Comparison of ENCODE assay signal across 8 cellular contexts in genomic region chr5:132813599-132814440, GRCh38. TPM values are rescaled to one million over a fixed set of nuclear protein-coding genes. Genes with fewer than 3 reads are reported as not detected.
DNase-seq lines count a peak whose midpoint lies in the region; ATAC-seq and TF ChIP-seq lines count a peak whose summit lies in the region.

No MANE protein-coding gene starts in this region.

- H3K27ac ChIP-seq in ACC112 (ENCODE audit: low read depth, low read length) (no peak overlapping the region), left ventricle myocardium inferior (replicated peaks) (no peak overlapping the region)

- H3K27me3 ChIP-seq in ACC112 (ENCODE audit: insufficient read depth, low read length) (peaks cover 37% of the 10 kb centered on the region), left ventricle myocardium inferior (ENCODE audit: low read depth) (peaks cover 60% of the 10 kb centered on the region)

- H2AFZ ChIP-seq in ACC112 (ENCODE audit: low read length, unreplicated experiment): no peak overlapping the region

- H3K9me3 Mint-ChIP-seq in activated T-helper 1 cell treated with anti-CD3 and anti-CD28 coated beads, Interleukin-12 subunit alpha, Interleukin-12 subunit beta, Interleukin-2, Interleukin-4 antibody, amounts not matched to agents 30 ng/mL and 10 ng/mL and 1 ng/mL, durations not matched to agents 14 hours and 24 hours and 36 hours: no peaks in the 10 kb centered on the region

- no peaks in the 10 kb centered on the region for H3K36me3 ChIP-seq in ACC112 (ENCODE audit: insufficient read depth, low read length)
- H3K36me3 ChIP-seq in left ventricle myocardium inferior: no peaks in the 10 kb centered on the region

- no peak overlapping the region for H3K27ac Mint-ChIP-seq in activated T-helper 1 cell treated with anti-CD3 and anti-CD28 coated beads, Interleukin-12 subunit alpha, Interleukin-12 subunit beta, Interleukin-2, Interleukin-4 antibody, amounts not matched to agents 30 ng/mL and 10 ng/mL and 1 ng/mL, durations not matched to agents 14 hours and 24 hours and 36 hours

- DNase-seq in activated T-helper 1 cell treated with anti-CD3 and anti-CD28 coated beads, Interleukin-12 subunit alpha, Interleukin-12 subunit beta, Interleukin-2, Interleukin-4 antibody, amounts not matched to agents 30 ng/mL and 10 ng/mL and 1 ng/mL, durations not matched to agents 14 hours and 24 hours and 36 hours (ENCODE audit: low spot score): peak; percentile 18
- DNase-seq in left ventricle myocardium inferior (no peak), sciatic nerve (ENCODE audit: low spot score) (no peak), NCI-H510A treated with DMSO at 0.1 percent for 48 hours (lab: John Stamatoyannopoulos, UW) (no peak), putamen (ENCODE audit: low spot score) (no peak), GF-D8 (lab: John Stamatoyannopoulos, UW) (no peak)

- H3K79me2 ChIP-seq in ACC112 (ENCODE audit: control insufficient read depth, insufficient read depth, low read length, unreplicated experiment): no peaks in the 10 kb centered on the region

- peak; percentile 16 for TF ChIP-seq CTCF in left ventricle myocardium inferior (IDR thresholded peaks at IDR 0.05; ENCODE audit: borderline replicate concordance)

- H3K4me1 ChIP-seq in ACC112 (ENCODE audit: control insufficient read depth, insufficient read depth, low read length, unreplicated experiment) (peaks cover 8% of the 10 kb centered on the region), left ventricle myocardium inferior (peaks cover 19% of the 10 kb centered on the region)

- H3K4me1 Mint-ChIP-seq in activated T-helper 1 cell treated with anti-CD3 and anti-CD28 coated beads, Interleukin-12 subunit alpha, Interleukin-12 subunit beta, Interleukin-2, Interleukin-4 antibody, amounts not matched to agents 30 ng/mL and 10 ng/mL and 1 ng/mL, durations not matched to agents 14 hours and 24 hours and 36 hours (ENCODE audit: low read depth): peaks cover 11% of the 10 kb centered on the region

- intact Hi-C loops in activated T-helper 1 cell treated with anti-CD3 and anti-CD28 coated beads, Interleukin-12 subunit alpha, Interleukin-12 subunit beta, Interleukin-2, Interleukin-4 antibody, amounts not matched to agents 30 ng/mL and 10 ng/mL and 1 ng/mL, durations not matched to agents 14 hours and 24 hours and 36 hours (cut with micrococcal nuclease): no loop called here
- intact Hi-C loops in left ventricle myocardium inferior (cut with micrococcal nuclease) (loop anchor here (10.0 kb wide), 1 partner anchor 69 kb away; the partner anchor contains the start of gene CCNI2), sciatic nerve (cut with DNase I) (no loop called here)

- peaks cover 57% of the 10 kb centered on the region for H3K27me3 Mint-ChIP-seq in activated T-helper 1 cell treated with anti-CD3 and anti-CD28 coated beads, Interleukin-12 subunit alpha, Interleukin-12 subunit beta, Interleukin-2, Interleukin-4 antibody, amounts not matched to agents 30 ng/mL and 10 ng/mL and 1 ng/mL, durations not matched to agents 14 hours and 24 hours and 36 hours (ENCODE audit: insufficient read depth)

- ATAC-seq in GM18867 (IDR thresholded peaks at IDR 0.05; ENCODE audit: unreplicated experiment) (peak; percentile 39), sciatic nerve (peak; percentile 35)

- H3K9me3 ChIP-seq in left ventricle myocardium inferior (replicated peaks): no peaks in the 10 kb centered on the region

- H3K4me3 Mint-ChIP-seq in activated T-helper 1 cell treated with anti-CD3 and anti-CD28 coated beads, Interleukin-12 subunit alpha, Interleukin-12 subunit beta, Interleukin-2, Interleukin-4 antibody, amounts not matched to agents 30 ng/mL and 10 ng/mL and 1 ng/mL, durations not matched to agents 14 hours and 24 hours and 36 hours: no peak overlapping the region

- H3K36me3 Mint-ChIP-seq in activated T-helper 1 cell treated with anti-CD3 and anti-CD28 coated beads, Interleukin-12 subunit alpha, Interleukin-12 subunit beta, Interleukin-2, Interleukin-4 antibody, amounts not matched to agents 30 ng/mL and 10 ng/mL and 1 ng/mL, durations not matched to agents 14 hours and 24 hours and 36 hours (ENCODE audit: low read depth): no peaks in the 10 kb centered on the region

- peak overlapping the region; percentile 46; the same call in 1 of the 2 replicates for H3K4me3 ChIP-seq in ACC112 (ENCODE audit: low read depth, low read length)
- peak overlapping the region; percentile 66 for H3K4me3 ChIP-seq in left ventricle myocardium inferior

RNA-seq across cellular contexts. Expression of gene SOWAHA, which starts 0.7 kb away (rescaled TPM):
- total RNA-seq in activated T-helper 1 cell treated with anti-CD3 and anti-CD28 coated beads, Interleukin-12 subunit alpha, Interleukin-12 subunit beta, Interleukin-2, Interleukin-4 antibody, amounts not matched to agents 30 ng/mL and 10 ng/mL and 1 ng/mL, durations not matched to agents 14 hours and 24 hours and 36 hours: 0.47 and 0.54 TPM in 2 replicates
- total RNA-seq in left ventricle myocardium inferior (not detected), sciatic nerve (2.5 TPM)

RNA-seq across cellular contexts. Expression of gene SHROOM1, which starts 16.6 kb away (rescaled TPM):
- 6.5 and 8.3 TPM in 2 replicates for total RNA-seq in activated T-helper 1 cell treated with anti-CD3 and anti-CD28 coated beads, Interleukin-12 subunit alpha, Interleukin-12 subunit beta, Interleukin-2, Interleukin-4 antibody, amounts not matched to agents 30 ng/mL and 10 ng/mL and 1 ng/mL, durations not matched to agents 14 hours and 24 hours and 36 hours
- total RNA-seq in left ventricle myocardium inferior (4.9 TPM), sciatic nerve (33.3 TPM)

RNA-seq across cellular contexts. Expression of gene SEPTIN8, which starts 36.8 kb away (rescaled TPM):
- total RNA-seq in activated T-helper 1 cell treated with anti-CD3 and anti-CD28 coated beads, Interleukin-12 subunit alpha, Interleukin-12 subunit beta, Interleukin-2, Interleukin-4 antibody, amounts not matched to agents 30 ng/mL and 10 ng/mL and 1 ng/mL, durations not matched to agents 14 hours and 24 hours and 36 hours: 45.8 and 46.2 TPM in 2 replicates
- total RNA-seq in left ventricle myocardium inferior (27.2 TPM), sciatic nerve (59.3 TPM)

RNA-seq across cellular contexts. Expression of gene GDF9, which starts 52.4 kb away (rescaled TPM):
- 0.32 and 0.57 TPM in 2 replicates for total RNA-seq in activated T-helper 1 cell treated with anti-CD3 and anti-CD28 coated beads, Interleukin-12 subunit alpha, Interleukin-12 subunit beta, Interleukin-2, Interleukin-4 antibody, amounts not matched to agents 30 ng/mL and 10 ng/mL and 1 ng/mL, durations not matched to agents 14 hours and 24 hours and 36 hours
- 0.52 TPM for total RNA-seq in left ventricle myocardium inferior
- total RNA-seq in sciatic nerve: 0.40 TPM

RNA-seq across cellular contexts. Expression of gene UQCRQ, which starts 52.6 kb away (rescaled TPM):
- 410 and 425 TPM in 2 replicates for total RNA-seq in activated T-helper 1 cell treated with anti-CD3 and anti-CD28 coated beads, Interleukin-12 subunit alpha, Interleukin-12 subunit beta, Interleukin-2, Interleukin-4 antibody, amounts not matched to agents 30 ng/mL and 10 ng/mL and 1 ng/mL, durations not matched to agents 14 hours and 24 hours and 36 hours
- 1,839 TPM for total RNA-seq in left ventricle myocardium inferior
- total RNA-seq in sciatic nerve: 187 TPM
